In the genomic region with DNA sequence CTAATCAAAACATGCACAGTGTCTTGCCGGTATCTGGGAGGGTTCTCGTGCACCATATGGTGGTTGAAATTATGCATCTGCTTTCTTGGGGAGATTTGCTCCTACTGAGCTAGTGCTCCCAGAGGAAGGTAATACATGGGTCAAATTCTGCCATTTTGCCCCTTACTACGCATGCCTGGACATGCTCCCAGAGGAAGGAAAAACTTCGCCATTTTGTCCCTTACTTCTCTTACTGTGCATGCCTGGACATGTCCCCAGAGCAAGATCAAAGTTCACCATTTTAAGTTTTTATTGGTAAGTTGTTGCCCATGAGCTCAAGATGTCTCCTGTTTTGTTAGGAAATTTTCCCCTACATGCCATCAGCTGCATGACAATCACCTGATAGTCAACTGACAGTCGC, we compare ENCODE assay signal across 27 cellular contexts.
"Had no signal": no experiment of that assay in that cellular context is flagged by ENCODE, and none has a peak within 500 bp of the region (broad histone marks: within the 10 kb centered on the region; RNA-seq: fewer than 3 reads in every experiment).

No MANE protein-coding gene starts in this region.

- H3K27ac ChIP-seq: heart right ventricle, left lung, parathyroid adenoma, stomach, suprapubic skin, transverse colon had no signal

- H3K36me3 ChIP-seq: heart right ventricle, left lung, stomach, suprapubic skin, transverse colon had no signal

- H2AFZ ChIP-seq: parathyroid adenoma had no signal

- H3K4me3 ChIP-seq: heart right ventricle, left lung, stomach, suprapubic skin, transverse colon had no signal

- H3K4me1 ChIP-seq: heart right ventricle, left lung, parathyroid adenoma, stomach, suprapubic skin, transverse colon had no signal

- H3K9ac ChIP-seq: parathyroid adenoma had no signal

- H3K79me2 ChIP-seq: parathyroid adenoma had no signal

- DNase-seq: activated B cell treated with CpG ODN at 0.5 μM for 24 hours; activated CD4-positive, alpha-beta T cell treated with anti-CD3 and anti-CD28 coated beads for 36 hours; activated CD4-positive, alpha-beta T cell treated with anti-CD3 and anti-CD28 coated beads, Interleukin-2, amount 50 U/mL, for 4 hours; activated CD8-positive, alpha-beta memory T cell treated with anti-CD3 and anti-CD28 coated beads, Interleukin-2, amount 50 U/mL, for 48 hours; activated effector memory CD4-positive, alpha-beta T cell treated with Interleukin-2 at 50 U/mL for 16 hours; activated naive CD4-positive, alpha-beta T cell treated with anti-CD3 and anti-CD28 coated beads for 36 hours; activated naive CD8-positive, alpha-beta T cell treated with anti-CD3 and anti-CD28 coated beads, Interleukin-2, amount 10 ng/mL, durations not matched to agents 7 days and 5 days; activated T-cell treated with anti-CD3 and anti-CD28 coated beads, Interleukin-2, amount 50 U/mL, for 48 hours; amniotic stem cell; effector CD4-positive, alpha-beta T cell; erythroblast; foreskin fibroblast; heart right ventricle; left lung; midbrain; natural killer cell; nucleus accumbens; right cardiac atrium; stimulated activated CD4-positive, alpha-beta T cell treated with anti-CD3 and anti-CD28 coated beads, Interleukin-2, amount 100 ng/mL, for 24 hours; stomach; SW 1271; T-helper 17 cell; transverse colon had no signal

- H3K9me3 ChIP-seq: heart right ventricle, left lung, stomach, suprapubic skin, transverse colon had no signal

- FAIRE-seq: endometrium had no signal

- ATAC-seq: activated CD4-positive, alpha-beta T cell treated with anti-CD3 and anti-CD28 coated beads for 36 hours; heart right ventricle; left lung; natural killer cell; right cardiac atrium; stimulated activated effector memory CD8-positive, alpha-beta T cell treated with anti-CD3 and anti-CD28 coated beads, Interleukin-12 subunit alpha, Interleukin-12 subunit beta, amount 100 ng/mL, for 72 hours; T-helper 17 cell had no signal

- H3K27me3 ChIP-seq: heart right ventricle, left lung, stomach, suprapubic skin, transverse colon had no signal
